ENCODE assay signal across 9 cellular contexts in the genomic region with DNA sequence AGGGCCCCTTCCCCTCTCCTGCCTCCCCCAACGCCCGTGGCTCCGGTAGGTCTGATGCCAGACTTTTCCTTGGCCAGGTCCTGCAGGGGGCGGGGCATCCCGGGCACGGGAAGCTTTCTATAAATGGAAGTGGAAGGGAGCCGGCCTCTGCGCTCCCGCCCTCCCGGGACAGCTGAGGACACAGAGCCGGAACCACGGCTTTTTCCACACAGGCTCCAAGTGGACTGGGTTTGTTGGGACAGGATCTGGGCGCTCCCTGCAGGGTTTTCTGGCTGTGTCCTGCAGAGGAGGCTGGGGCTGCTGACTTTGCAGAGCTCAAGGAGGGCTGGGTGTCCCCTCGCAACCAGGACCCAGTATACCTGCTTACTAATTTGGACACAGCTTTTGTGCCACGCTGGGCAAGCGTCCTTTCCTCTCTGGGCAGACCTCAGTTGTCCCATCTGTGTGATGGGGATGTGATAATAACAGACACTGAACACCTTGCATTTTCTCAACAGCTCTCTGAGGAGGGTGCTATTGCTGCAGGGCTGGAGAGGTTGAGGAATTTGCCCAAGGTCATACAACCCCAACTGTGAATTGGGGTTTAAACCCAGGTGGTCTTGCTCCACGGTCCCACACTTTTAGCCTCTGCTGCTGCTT. TPM values are rescaled to one million over a fixed set of nuclear protein-coding genes. Genes with fewer than 3 reads are reported as not detected.
DNase-seq lines count a peak whose midpoint lies in the region; ATAC-seq, FAIRE-seq and TF ChIP-seq lines count a peak whose summit lies in the region.
"Had no signal": no experiment of that assay in that cellular context is flagged by ENCODE, and none has a peak within 500 bp of the region (broad histone marks: within the 10 kb centered on the region; RNA-seq: fewer than 3 reads in every experiment).

No MANE protein-coding gene starts in this region.

- ATAC-seq in HG03457 (IDR thresholded peaks at IDR 0.05; ENCODE audit: unreplicated experiment): no peak

- H3K27me3 ChIP-seq in bronchial epithelial cell (ENCODE audit: control insufficient read depth, insufficient read depth, low read length): no peaks in the 10 kb centered on the region
- H3K27me3 ChIP-seq in CD4-positive, alpha-beta memory T cell (ENCODE audit: insufficient read depth, low read length): no peaks in the 10 kb centered on the region

- H3K36me3 ChIP-seq in bronchial epithelial cell (ENCODE audit: control insufficient read depth, insufficient read depth, low read length): peaks cover 37% of the 10 kb centered on the region
- H3K36me3 ChIP-seq in CD4-positive, alpha-beta memory T cell (ENCODE audit: insufficient read depth, low read length): no peaks in the 10 kb centered on the region

- no peaks in the 10 kb centered on the region for H3K36me3 Mint-ChIP-seq in CD4-positive, alpha-beta memory T cell

- peaks cover 0 to 3% (median 0%) of the 10 kb centered on the region in 4 donors for H3K4me1 Mint-ChIP-seq in CD4-positive, alpha-beta memory T cell

- peak overlapping the region; percentile 98 for H3K4me3 ChIP-seq in bronchial epithelial cell (ENCODE audit: low read depth, low read length)
- H3K4me3 ChIP-seq in CD4-positive, alpha-beta memory T cell (ENCODE audit: low read length in 2 of 2): no peak overlapping the region

- no peaks in the 10 kb centered on the region for H3K9me3 ChIP-seq in CD4-positive, alpha-beta memory T cell (ENCODE audit: control insufficient read depth in 1 of 2, low read length in 2 of 2)

- FAIRE-seq in bronchial epithelial cell (lab: Jason Lieb, UNC): no peak
- FAIRE-seq: TTC549 had no signal

- H3K9me3 Mint-ChIP-seq in CD4-positive, alpha-beta memory T cell: no peaks in the 10 kb centered on the region

- H3K27ac ChIP-seq in substantia nigra (ENCODE audit: low read depth, low read length, poor library complexity, severe bottlenecking): no peak overlapping the region
- H3K27ac ChIP-seq in CD4-positive, alpha-beta memory T cell (ENCODE audit: low read depth, low read length): no peak overlapping the region

- POLR2A ChIA-PET in CD4-positive, alpha-beta memory T cell (lab: Charles Lee; ENCODE audit: partially characterized antibody): no interaction called here

- DNase-seq in AG08395 (ENCODE audit: low spot score): peak; percentile 82
- peak; percentile 78 for DNase-seq in M059J (ENCODE audit: low read depth)
- DNase-seq in bronchial epithelial cell (ENCODE audit: low read depth): peak; percentile 47
- peak; percentile 95 for DNase-seq in islet precursor cell
- peak in 35 of 49 donors; percentile 4 to 89 (median 38) for DNase-seq in substantia nigra (lab: John Stamatoyannopoulos, UW)
- DNase-seq in CD4-positive, alpha-beta memory T cell: no peak
- DNase-seq in activated T-cell treated with anti-CD3 and anti-CD28 coated beads, Interleukin-2, amount 50 U/mL, for 48 hours: no peak

- no peak overlapping the region for H3K4me3 Mint-ChIP-seq in CD4-positive, alpha-beta memory T cell

- TF ChIP-seq CTCF in bronchial epithelial cell (IDR thresholded peaks at IDR 0.05; ENCODE audit: insufficient read depth, low read length, severe bottlenecking): peak; percentile 6

- CTCF ChIA-PET in CD4-positive, alpha-beta memory T cell (lab: Charles Lee; ENCODE audit: partially characterized antibody): interaction anchor here (1.0 kb wide), 1 partner anchor 23 kb away, joined by 3 read pairs; no protein-coding TSS in a partner anchor

- H3K27me3 Mint-ChIP-seq in CD4-positive, alpha-beta memory T cell: no peaks in the 10 kb centered on the region

- no peak overlapping the region for H3K27ac Mint-ChIP-seq in CD4-positive, alpha-beta memory T cell

- H3K4me1 ChIP-seq in CD4-positive, alpha-beta memory T cell (ENCODE audit: insufficient read depth, low read length): no peaks in the 10 kb centered on the region

- intact Hi-C loops in CD4-positive, alpha-beta memory T cell (cut with micrococcal nuclease): no loop called here

RNA-seq across cellular contexts. Expression of gene TNS4, which starts 1.8 kb away (rescaled TPM):
- 0.10 TPM in 1 of 2 replicates, not detected in the other for total RNA-seq in M059J (2014; rRNA removed; shearing (Covaris generic))
- total RNA-seq in bronchial epithelial cell: 22.0 and 27.1 TPM in 2 replicates
- total RNA-seq in CD4-positive, alpha-beta memory T cell: 1 to 10 TPM in 1 of 2 experiments, under 1 TPM in 1; 0.25 to 1.8 TPM
- polyA plus RNA-seq in CD4-positive, alpha-beta memory T cell: under 1 TPM; 0.18 to 0.33 TPM

RNA-seq across cellular contexts. Expression of gene IGFBP4, which starts 56.4 kb away (rescaled TPM):
- total RNA-seq in M059J (2014; rRNA removed; shearing (Covaris generic)): 6.5 and 10.1 TPM in 2 replicates
- 17.3 and 21.9 TPM in 2 replicates for total RNA-seq in bronchial epithelial cell
- 1 to 10 TPM; 5.3 to 5.8 TPM for total RNA-seq in CD4-positive, alpha-beta memory T cell
- 1 to 10 TPM; 3.3 to 6.1 TPM for polyA plus RNA-seq in CD4-positive, alpha-beta memory T cell

Comparison
In these comparisons a context has a peak if more than half of its experiments do, and no peak if none do; other contexts are left out.
1. DNase-seq: peak in AG08395 (single experiment), M059J (single experiment), bronchial epithelial cell (single experiment), islet precursor cell (single experiment) and substantia nigra (35 of 49); none in CD4-positive, alpha-beta memory T cell (0 of 5) and activated T-cell treated with anti-CD3 and anti-CD28 coated beads, Interleukin-2, amount 50 U/mL, for 48 hours (0 of 2).